ENCODE assay signal across 8 cellular contexts in genomic region chr15:89087066-89087829, GRCh38. TPM values are rescaled to one million over a fixed set of nuclear protein-coding genes. Genes with fewer than 3 reads are reported as not detected.
A peak's percentile ranks its signal among the peaks of the same experiment; 100 is the strongest.
DNase-seq lines count a peak whose midpoint lies in the region; ATAC-seq, FAIRE-seq and TF ChIP-seq lines count a peak whose summit lies in the region.

No MANE protein-coding gene starts in this region.

- H3K4me1 ChIP-seq in CD8-positive, alpha-beta T cell (ENCODE audit: insufficient read depth, low read length): peaks cover 39% of the 10 kb centered on the region
- peaks cover 43% of the 10 kb centered on the region for H3K4me1 ChIP-seq in rectal smooth muscle tissue (ENCODE audit: control insufficient read depth, insufficient read depth, low read length)

- H3K36me3 Mint-ChIP-seq in CD8-positive, alpha-beta T cell: no peaks in the 10 kb centered on the region

- ATAC-seq in CD8-positive, alpha-beta T cell: no peak
- ATAC-seq in HG02798 (IDR thresholded peaks at IDR 0.05; ENCODE audit: poor library complexity, unreplicated experiment) (no peak), HG03095 (IDR thresholded peaks at IDR 0.05; ENCODE audit: unreplicated experiment) (no peak)

- no peaks in the 10 kb centered on the region for H3K36me3 ChIP-seq in CD8-positive, alpha-beta T cell (ENCODE audit: insufficient read depth, low read length)
- no peaks in the 10 kb centered on the region for H3K36me3 ChIP-seq in rectal smooth muscle tissue (ENCODE audit: control insufficient read depth, insufficient read depth, low read length)

- H3K4me3 ChIP-seq in CD8-positive, alpha-beta T cell (ENCODE audit: low read depth, low read length): peak overlapping the region; percentile 65
- H3K4me3 ChIP-seq in foreskin fibroblast (ENCODE audit: low read depth in 1 of 2, low read length in 2 of 2) (peak overlapping the region; percentile 54 to 87), rectal smooth muscle tissue (ENCODE audit: low read length) (peak overlapping the region; percentile 84)

- no peaks in the 10 kb centered on the region for H3K9me3 ChIP-seq in CD8-positive, alpha-beta T cell (ENCODE audit: low read length)

- no peaks in the 10 kb centered on the region for H3K9me3 Mint-ChIP-seq in CD8-positive, alpha-beta T cell

- no peak for FAIRE-seq in RCC 7860 (lab: Jason Lieb, UNC)

- DNase-seq in CD8-positive, alpha-beta T cell: no peak
- peak; percentile 15 for DNase-seq in RCC 7860 (ENCODE audit: low spot score)
- no peak for DNase-seq in foreskin fibroblast
- no peak for DNase-seq in SKM-1 treated with dmso at 0.1 percent for 144 hours (lab: John Stamatoyannopoulos, UW; ENCODE audit: unreplicated experiment)
- DNase-seq in SK-N-DZ (ENCODE audit: low spot score): no peak

- no peaks in the 10 kb centered on the region for H3K27me3 Mint-ChIP-seq in CD8-positive, alpha-beta T cell (ENCODE audit: low read depth)

- peak overlapping the region; percentile 14 for H3K27ac Mint-ChIP-seq in CD8-positive, alpha-beta T cell

- peaks cover 31% of the 10 kb centered on the region for H3K4me1 Mint-ChIP-seq in CD8-positive, alpha-beta T cell (ENCODE audit: low read depth)

- H3K4me3 Mint-ChIP-seq in CD8-positive, alpha-beta T cell: peak overlapping the region; percentile 22

- CTCF ChIA-PET in CD8-positive, alpha-beta T cell (lab: Charles Lee): interaction anchor here (1.0 to 6.9 kb wide), 5 partner anchors 29 to 182 kb away, joined by 3 to 49 read pairs (median 10); no protein-coding TSS in a partner anchor

- no peak for TF ChIP-seq CTCF in CD8-positive, alpha-beta T cell (IDR thresholded peaks at IDR 0.05)
- no peak for TF ChIP-seq CTCF in foreskin fibroblast (IDR thresholded peaks at IDR 0.05; ENCODE audit: low read depth, low read length)

- intact Hi-C loops in CD8-positive, alpha-beta T cell (cut with DNase I, micrococcal nuclease): loop anchor here (5.0 to 10.0 kb wide), 3 partner anchors 248 to 540 kb away; partner anchors contain the start of genes TICRR (in 2 of the 2), DET1 (in 1 of the 2) and POLG (in 1 of the 2)

- H3K9ac ChIP-seq in rectal smooth muscle tissue (ENCODE audit: low read length): peak overlapping the region; percentile 19

- POLR2A ChIA-PET in CD8-positive, alpha-beta T cell (lab: Charles Lee): interaction anchor here (0.6 to 4.6 kb wide), 11 partner anchors 10 to 183 kb away, joined by 3 to 22 read pairs (median 4); no protein-coding TSS in a partner anchor

- peak overlapping the region; percentile 48 for H3K27ac ChIP-seq in CD8-positive, alpha-beta T cell (ENCODE audit: low read depth, low read length)
- peak overlapping the region; percentile 94 for H3K27ac ChIP-seq in rectal smooth muscle tissue (ENCODE audit: low read depth, low read length)

- no peaks in the 10 kb centered on the region for H3K27me3 ChIP-seq in CD8-positive, alpha-beta T cell (ENCODE audit: insufficient read depth, low read length)
- no peaks in the 10 kb centered on the region for H3K27me3 ChIP-seq in rectal smooth muscle tissue (ENCODE audit: control insufficient read depth, insufficient read depth, low read length)

RNA-seq across cellular contexts. Expression of gene ABHD2, which starts 1.0 kb away (rescaled TPM):
- total RNA-seq in CD8-positive, alpha-beta T cell: 10 to 100 TPM; 22.2 to 25.7 TPM
- polyA plus RNA-seq in SK-N-DZ (2014; cell fraction: cytosol; rRNA removed): 8.2 and 13.7 TPM in 2 replicates
- polyA plus RNA-seq in SK-N-DZ (2014; cell fraction: nucleus; rRNA removed): 3.5 and 5.1 TPM in 2 replicates
